11 cellular contexts compared by ENCODE assay signal in the genomic region with DNA sequence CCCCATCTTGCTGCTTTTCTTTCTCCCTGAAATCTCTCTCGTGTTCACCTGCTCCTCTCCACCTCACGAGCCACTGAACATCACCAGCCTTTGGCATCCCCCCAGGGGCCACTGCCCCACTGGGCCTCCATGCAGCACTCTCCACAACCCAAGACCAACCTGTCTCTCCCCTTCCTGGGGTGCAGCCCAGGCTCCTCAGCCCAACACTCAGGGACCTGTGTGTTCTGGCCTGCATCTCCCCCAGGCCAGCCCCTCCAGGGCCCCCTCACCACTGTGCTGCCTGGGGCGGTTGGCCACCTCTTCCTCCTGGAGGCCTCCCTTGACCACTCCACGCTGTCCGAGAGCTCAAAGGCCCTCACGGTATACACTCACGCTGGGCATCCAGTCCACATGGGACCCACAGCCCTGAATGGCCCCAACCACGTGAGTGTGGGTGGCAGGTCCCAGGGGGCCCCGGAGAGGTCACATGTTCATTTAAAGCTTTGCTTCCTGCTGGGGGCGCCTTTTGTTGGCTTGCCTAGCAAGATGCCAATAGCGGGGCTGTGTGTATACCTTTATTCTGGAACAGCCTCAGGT. TPM values are rescaled to one million over a fixed set of nuclear protein-coding genes. Genes with fewer than 3 reads are reported as not detected.
A peak's percentile ranks its signal among the peaks of the same experiment; 100 is the strongest.
DNase-seq lines count a peak whose midpoint lies in the region; ATAC-seq and TF ChIP-seq lines count a peak whose summit lies in the region.
"Had no signal": no experiment of that assay in that cellular context is flagged by ENCODE, and none has a peak within 500 bp of the region (broad histone marks: within the 10 kb centered on the region; RNA-seq: fewer than 3 reads in every experiment).

No MANE protein-coding gene starts in this region.

- H3K27ac Mint-ChIP-seq in neural progenitor cell = no peak overlapping the region

- peaks cover 3% of the 10 kb centered on the region for H3K79me2 ChIP-seq in neural progenitor cell (ENCODE audit: low read depth)

- intact Hi-C loops in mucosa of descending colon (cut with DNase I, micrococcal nuclease) = no loop called here

- H3K4me1 ChIP-seq in mucosa of descending colon (ENCODE audit: low read depth) (no peaks in the 10 kb centered on the region), neural progenitor cell (no peaks in the 10 kb centered on the region)

- no peak overlapping the region for H3K9ac ChIP-seq in neural progenitor cell

- H3K36me3 ChIP-seq in mucosa of descending colon (ENCODE audit: low read depth) (no peaks in the 10 kb centered on the region), neural progenitor cell (no peaks in the 10 kb centered on the region)

- H3K9me3 ChIP-seq in mucosa of descending colon (no peaks in the 10 kb centered on the region), neural progenitor cell (ENCODE audit: low read depth) (no peaks in the 10 kb centered on the region)

- no peaks in the 10 kb centered on the region for H3K9me3 Mint-ChIP-seq in neural progenitor cell

- peaks cover 6% of the 10 kb centered on the region for H3K4me1 Mint-ChIP-seq in neural progenitor cell

- no peak overlapping the region for H3K4me3 ChIP-seq in mucosa of descending colon
- H3K4me3 ChIP-seq in neural progenitor cell = no peak overlapping the region

- ATAC-seq in GM21381 (IDR thresholded peaks at IDR 0.05; ENCODE audit: unreplicated experiment) (peak; percentile 38), mucosa of descending colon (peak; percentile 32), HG03469 (IDR thresholded peaks at IDR 0.05; ENCODE audit: unreplicated experiment) (no peak)

- no peak overlapping the region for H2AFZ ChIP-seq in neural progenitor cell (replicated peaks)

- H3K36me3 Mint-ChIP-seq in neural progenitor cell = peaks cover 14% of the 10 kb centered on the region

- no peaks in the 10 kb centered on the region for H3F3A ChIP-seq in neural progenitor cell (ENCODE audit: low read depth)

- no peak overlapping the region for H3K27ac ChIP-seq in neural progenitor cell

- TF ChIP-seq CTCF in mucosa of descending colon (IDR thresholded peaks at IDR 0.05) (no peak), neural progenitor cell (IDR thresholded peaks at IDR 0.05) (no peak)

- no peak overlapping the region for H3K4me3 Mint-ChIP-seq in neural progenitor cell

- DNase-seq in NAMALWA (ENCODE audit: low spot score) (peak; percentile 88), mucosa of descending colon (no peak), DMS79 (lab: John Stamatoyannopoulos, UW) (no peak), T-helper 2 cell (no peak), neural progenitor cell (ENCODE audit: low spot score) (no peak)
- DNase-seq: activated CD4-positive, alpha-beta T cell treated with anti-CD3 and anti-CD28 coated beads for 1 hour; effector CD8-positive, alpha-beta T cell; mammary epithelial cell had no signal

- H3K4me2 ChIP-seq in neural progenitor cell = no peak overlapping the region

- H3K27me3 ChIP-seq in neural progenitor cell = no peaks in the 10 kb centered on the region

- TF ChIP-seq POLR2A in GM10847 (IDR thresholded peaks at IDR 0.05; ENCODE audit: extremely low read depth, insufficient read length) = peak; percentile 13

- H4K20me1 ChIP-seq in neural progenitor cell (ENCODE audit: low read depth) = peaks cover 5% of the 10 kb centered on the region

- peaks cover 11% of the 10 kb centered on the region for H3K27me3 Mint-ChIP-seq in neural progenitor cell (ENCODE audit: insufficient read depth, low read depth)

RNA-seq across cellular contexts. Expression of a gene that starts 0.5 kb away (rescaled TPM):
- total RNA-seq in mucosa of descending colon (10 to 100 TPM in 1 of 3 donors, 1 to 10 TPM in 2; 3.7 to 10.3 (median 8.4) TPM), neural progenitor cell (ENCODE audit: low replicate concordance) (0.54 and 0.93 TPM in 2 replicates)

RNA-seq across cellular contexts. Expression of a gene that starts 6.7 kb away (rescaled TPM):
- total RNA-seq in mucosa of descending colon (10 to 100 TPM; 65.3 to 79.2 (median 79.0) TPM), neural progenitor cell (ENCODE audit: low replicate concordance) (60.7 and 118 TPM in 2 replicates)

RNA-seq across cellular contexts. Expression of a gene that starts 12.7 kb away (rescaled TPM):
- total RNA-seq in mucosa of descending colon (100 to 1,000 TPM in 1 of 3 donors, 10 to 100 TPM in 2; 12.9 to 333 (median 54.0) TPM), neural progenitor cell (ENCODE audit: low replicate concordance) (38.7 and 208 TPM in 2 replicates)

RNA-seq across cellular contexts. Expression of a gene that starts 36.6 kb away (rescaled TPM):
- total RNA-seq in mucosa of descending colon (10 to 100 TPM; 12.1 to 61.8 (median 17.2) TPM), neural progenitor cell (ENCODE audit: low replicate concordance) (113 and 338 TPM in 2 replicates)

RNA-seq across cellular contexts. Expression of a gene that starts 44.3 kb away (rescaled TPM):
- total RNA-seq in mucosa of descending colon = 10 to 100 TPM; 57.7 to 83.9 (median 75.2) TPM
- total RNA-seq in neural progenitor cell (ENCODE audit: low replicate concordance) = 42.5 and 78.5 TPM in 2 replicates
